1 cellular context compared by ENCODE assay signal in genomic region chr22:21020802-21021429, GRCh38.
A peak's percentile ranks its signal among the peaks of the same experiment; 100 is the strongest.
TF ChIP-seq lines count a peak whose summit lies in the region.

No MANE protein-coding gene starts in this region.

TF ChIP-seq in K562, 482 proteins besides CTCF, POLR2A, EP300 and RAD21 (continued from another document and continues in another):
- TF ChIP-seq JUN (IDR thresholded peaks at IDR 0.05; ENCODE audit: borderline replicate concordance, low read depth, low read length) (no peak), JUN (CRISPR knock-in tag; IDR thresholded peaks at IDR 0.05; ENCODE audit: borderline replicate concordance) (no peak), ZNF23 (CRISPR knock-in tag; IDR thresholded peaks at IDR 0.05) (no peak), KLF10 (CRISPR knock-in tag; IDR thresholded peaks at IDR 0.05) (no peak), DIDO1 (tag; IDR thresholded peaks at IDR 0.05; ENCODE audit: low read depth) (no peak), RFX5 (IDR thresholded peaks at IDR 0.05; ENCODE audit: low read depth, low read length) (no peak), ZNF274 (IDR thresholded peaks at IDR 0.05; ENCODE audit: borderline replicate concordance, low read depth, low read length) (no peak), E4F1 (CRISPR knock-in tag; IDR thresholded peaks at IDR 0.05; ENCODE audit: borderline replicate concordance) (no peak), ATF6 (CRISPR knock-in tag; IDR thresholded peaks at IDR 0.05) (no peak), NFE2L1 (tag; IDR thresholded peaks at IDR 0.05; ENCODE audit: borderline replicate concordance, low read depth) (no peak), PRMT5 (CRISPR knock-in tag; IDR thresholded peaks at IDR 0.05) (no peak), ZMIZ1 (IDR thresholded peaks at IDR 0.05; ENCODE audit: low read depth in 2 of 2, low read length in 2 of 2) (0 out of 4 replicates have a peak, but pooled peaks of 1 of the 2 experiments have one; percentile 25), HNRNPLL (IDR thresholded peaks at IDR 0.05; ENCODE audit: low read depth, low read length, poor library complexity, severe bottlenecking) (peak; percentile 6), FOXK1 (CRISPR knock-in tag; IDR thresholded peaks at IDR 0.05; ENCODE audit: borderline replicate concordance) (no peak), RCOR1 (IDR thresholded peaks at IDR 0.05; ENCODE audit: borderline replicate concordance in 1 of 2, low read depth in 2 of 2, low read length in 2 of 2) (no peak; a peak in 2 of 4 replicates), PURB (CRISPR knock-in tag; IDR thresholded peaks at IDR 0.05; ENCODE audit: low read depth) (no peak), E2F8 (IDR thresholded peaks at IDR 0.05; ENCODE audit: low read depth, partially characterized antibody) (no peak), ZNF707 (CRISPR knock-in tag; conservative IDR thresholded peaks at IDR 0.05) (no peak), MAZ (CRISPR knock-in tag; conservative IDR thresholded peaks at IDR 0.05 in 1 of 2, IDR thresholded peaks at IDR 0.05 in 1 of 2) (no peak), TEAD2 (tag; IDR thresholded peaks at IDR 0.05) (no peak), POLR3G (IDR thresholded peaks at IDR 0.05; ENCODE audit: extremely low read depth, insufficient read length, insufficient replicate concordance) (no peak), ZNF57 (CRISPR knock-in tag; IDR thresholded peaks at IDR 0.05) (no peak), HNRNPL (IDR thresholded peaks at IDR 0.05; ENCODE audit: low read depth, low read length) (no peak), TAL1 (IDR thresholded peaks at IDR 0.05) (no peak), DACH1 (IDR thresholded peaks at IDR 0.05; ENCODE audit: partially characterized antibody) (no peak), HOMEZ (CRISPR knock-in tag; IDR thresholded peaks at IDR 0.05) (no peak), HMGXB4 (CRISPR knock-in tag; IDR thresholded peaks at IDR 0.05) (0 out of 2 replicates have a peak, but pooled peaks have one; percentile 52), ZNF778 (CRISPR knock-in tag; IDR thresholded peaks at IDR 0.05) (no peak), ZBTB43 (CRISPR knock-in tag; IDR thresholded peaks at IDR 0.05) (no peak), PREB (CRISPR knock-in tag; IDR thresholded peaks at IDR 0.05) (no peak), ZNF165 (CRISPR knock-in tag; IDR thresholded peaks at IDR 0.05; ENCODE audit: borderline replicate concordance) (no peak), ZNF766 (CRISPR knock-in tag; conservative IDR thresholded peaks at IDR 0.05) (no peak), TSC22D4 (tag; IDR thresholded peaks at IDR 0.05) (peak; percentile 39; the same call in 1 of the 2 replicates), HMG20A (CRISPR knock-in tag; conservative IDR thresholded peaks at IDR 0.05) (no peak), MBD1 (CRISPR knock-in tag; IDR thresholded peaks at IDR 0.05) (no peak), ZFP36 (IDR thresholded peaks at IDR 0.05; ENCODE audit: low read depth, low read length, partially characterized antibody) (no peak), NEUROD1 (IDR thresholded peaks at IDR 0.05; ENCODE audit: borderline replicate concordance, low read depth, low read length, partially characterized antibody) (no peak), MCM7 (IDR thresholded peaks at IDR 0.05) (no peak), MLX (CRISPR knock-in tag; conservative IDR thresholded peaks at IDR 0.05) (no peak), ZFP1 (CRISPR knock-in tag; IDR thresholded peaks at IDR 0.05) (0 out of 2 replicates have a peak, but pooled peaks have one; percentile 28), KDM5B (IDR thresholded peaks at IDR 0.05; ENCODE audit: insufficient replicate concordance, low read depth, low read length) (no peak), IRF2 (CRISPR knock-in tag; IDR thresholded peaks at IDR 0.05) (no peak), TFAM (CRISPR knock-in tag; conservative IDR thresholded peaks at IDR 0.05) (no peak), NCOA1 (IDR thresholded peaks at IDR 0.05; ENCODE audit: low read depth) (no peak), TEAD1 (CRISPR knock-in tag; IDR thresholded peaks at IDR 0.05) (no peak), ZNF174 (CRISPR knock-in tag; IDR thresholded peaks at IDR 0.05) (no peak), SP1 (CRISPR knock-in tag; IDR thresholded peaks at IDR 0.05) (no peak)
